Comparison of ENCODE assay signal across 8 cellular contexts in genomic region chr7:100888988-100889760, GRCh38. TPM values are rescaled to one million over a fixed set of nuclear protein-coding genes. Genes with fewer than 3 reads are reported as not detected.
DNase-seq lines count a peak whose midpoint lies in the region; ATAC-seq and TF ChIP-seq lines count a peak whose summit lies in the region.

TSS of gene UFSP1 (minus strand) at chr7:100889715. CDS start at chr7:100889271, 444 bp downstream.

- H3K9me3 ChIP-seq in left ventricle myocardium inferior (replicated peaks) = no peaks in the 10 kb centered on the region

- DNase-seq in AG09309 (ENCODE audit: low read depth) (no peak), left ventricle myocardium inferior (no peak), skeletal muscle cell (ENCODE audit: low read depth) (no peak), HCEC 1CT (no peak), glomerular visceral epithelial cell (ENCODE audit: extremely low spot score) (no peak)
- no peak for DNase-seq in activated CD4-positive, alpha-beta memory T cell treated with anti-CD3 and anti-CD28 coated beads, Interleukin-2, amount 10 ng/mL, durations not matched to agents 7 days and 5 days

- TF ChIP-seq CTCF in AG09309 (IDR thresholded peaks at IDR 0.05; ENCODE audit: control insufficient read depth, insufficient read depth, low read depth, low read length, missing control alignments) (no peak), left ventricle myocardium inferior (IDR thresholded peaks at IDR 0.05; ENCODE audit: borderline replicate concordance) (no peak)

- H3K4me3 Mint-ChIP-seq in activated CD4-positive, alpha-beta memory T cell treated with anti-CD3 and anti-CD28 coated beads, Interleukin-2, amount 10 ng/mL, durations not matched to agents 7 days and 5 days = peak within 1 kb of the TSS; percentile 78

- peaks cover 43% of the 10 kb centered on the region for H3K4me1 ChIP-seq in left ventricle myocardium inferior

- H3K4me3 ChIP-seq in AG09309 (ENCODE audit: control insufficient read depth, low read depth, low read length) (peak within 1 kb of the TSS; percentile 52), left ventricle myocardium inferior (peak within 1 kb of the TSS; percentile 80), skeletal muscle cell (ENCODE audit: low read depth, low read length) (peak within 1 kb of the TSS; percentile 67)

- H3K36me3 Mint-ChIP-seq in activated CD4-positive, alpha-beta memory T cell treated with anti-CD3 and anti-CD28 coated beads, Interleukin-2, amount 10 ng/mL, durations not matched to agents 7 days and 5 days (ENCODE audit: low read depth) = peaks cover 45% of the 10 kb centered on the region

- peaks cover 19% of the 10 kb centered on the region for H3K27me3 ChIP-seq in left ventricle myocardium inferior (ENCODE audit: low read depth)

- H3K4me1 Mint-ChIP-seq in activated CD4-positive, alpha-beta memory T cell treated with anti-CD3 and anti-CD28 coated beads, Interleukin-2, amount 10 ng/mL, durations not matched to agents 7 days and 5 days = peaks cover 56% of the 10 kb centered on the region

- H3K27ac ChIP-seq in left ventricle myocardium inferior (replicated peaks) = peak within 1 kb of the TSS; percentile 93

- ATAC-seq in GM19023 (IDR thresholded peaks at IDR 0.05; ENCODE audit: unreplicated experiment) (peak; percentile 39), HG03159 (IDR thresholded peaks at IDR 0.05; ENCODE audit: unreplicated experiment) (peak; percentile 17)

- POLR2A ChIA-PET in activated CD4-positive, alpha-beta memory T cell treated with anti-CD3 and anti-CD28 coated beads, Interleukin-2, amount 10 ng/mL, durations not matched to agents 7 days and 5 days (lab: Charles Lee) = interaction anchor here (0.8 to 7.4 kb wide), 11 partner anchors 13 to 327 kb away, joined by 3 to 251 read pairs (median 5); partner anchors contain the start of genes FBXO24, POP7, SLC12A9 and SRRT

- peaks cover 29% of the 10 kb centered on the region for H3K27me3 Mint-ChIP-seq in activated CD4-positive, alpha-beta memory T cell treated with anti-CD3 and anti-CD28 coated beads, Interleukin-2, amount 10 ng/mL, durations not matched to agents 7 days and 5 days

- H3K9me3 Mint-ChIP-seq in activated CD4-positive, alpha-beta memory T cell treated with anti-CD3 and anti-CD28 coated beads, Interleukin-2, amount 10 ng/mL, durations not matched to agents 7 days and 5 days = no peaks in the 10 kb centered on the region

- peak within 1 kb of the TSS; percentile 95 for H3K27ac Mint-ChIP-seq in activated CD4-positive, alpha-beta memory T cell treated with anti-CD3 and anti-CD28 coated beads, Interleukin-2, amount 10 ng/mL, durations not matched to agents 7 days and 5 days

- CTCF ChIA-PET in activated CD4-positive, alpha-beta memory T cell treated with anti-CD3 and anti-CD28 coated beads, Interleukin-2, amount 10 ng/mL, durations not matched to agents 7 days and 5 days (lab: Charles Lee) = interaction anchor here (0.6 to 2.1 kb wide), 22 partner anchors 9 to 1507 kb away, joined by 3 to 10 read pairs (median 4); partner anchors contain the start of genes POP7, PRKRIP1, SLC12A9 and SRRT

- intact Hi-C loops in left ventricle myocardium inferior (cut with micrococcal nuclease) = no loop called here

- peaks cover 46% of the 10 kb centered on the region for H3K36me3 ChIP-seq in left ventricle myocardium inferior

RNA-seq across cellular contexts. Expression of gene UFSP1, which starts in this region (rescaled TPM):
- 1 to 10 TPM; 2.1 to 3.0 TPM for total RNA-seq in activated CD4-positive, alpha-beta memory T cell treated with anti-CD3 and anti-CD28 coated beads, Interleukin-2, amount 10 ng/mL, durations not matched to agents 7 days and 5 days
- 2.4 TPM for total RNA-seq in left ventricle myocardium inferior
